In genomic region chr19:1859319-1859718, GRCh38 we compare ENCODE assay signal across 7 cellular contexts. TPM values are rescaled to one million over a fixed set of nuclear protein-coding genes. Genes with fewer than 3 reads are reported as not detected.
DNase-seq lines count a peak whose midpoint lies in the region; ATAC-seq and TF ChIP-seq lines count a peak whose summit lies in the region.
"Had no signal": no experiment of that assay in that cellular context is flagged by ENCODE, and none has a peak within 500 bp of the region (broad histone marks: within the 10 kb centered on the region; RNA-seq: fewer than 3 reads in every experiment).

No MANE protein-coding gene starts in this region.

- no peak overlapping the region for H3K27ac ChIP-seq in HEK293 (ENCODE audit: extremely low read depth, low read depth, low read length)

- no peak for DNase-seq in activated naive CD8-positive, alpha-beta T cell treated with anti-CD3 and anti-CD28 coated beads for 36 hours
- no peak for DNase-seq in neural crest cell (ENCODE audit: low read depth, low spot score)
- no peak for DNase-seq in HuH-7.5 (ENCODE audit: low spot score)
- no peak for DNase-seq in hippocampal formation (lab: John Stamatoyannopoulos, UW)

- H3K4me3 Mint-ChIP-seq in activated naive CD8-positive, alpha-beta T cell treated with anti-CD3 and anti-CD28 coated beads for 36 hours: peak overlapping the region; percentile 11
- H3K4me3 Mint-ChIP-seq in neural crest cell: peak overlapping the region; percentile 86

- POLR2A ChIA-PET in HEK293 (lab: Yijun Ruan, JAX): no interaction called here

- peaks cover 33% of the 10 kb centered on the region for H3K4me1 Mint-ChIP-seq in activated naive CD8-positive, alpha-beta T cell treated with anti-CD3 and anti-CD28 coated beads for 36 hours
- H3K4me1 Mint-ChIP-seq in neural crest cell: peaks cover 18% of the 10 kb centered on the region

- peaks cover 24% of the 10 kb centered on the region for H3K4me1 ChIP-seq in HEK293 (ENCODE audit: control insufficient read depth, insufficient read depth, low read length)

- H3K36me3 ChIP-seq in HEK293 (ENCODE audit: control insufficient read depth in 2 of 2, insufficient read depth in 1 of 2, low read length in 2 of 2): no peaks in the 10 kb centered on the region

- H3K9me3 ChIP-seq in HEK293 (ENCODE audit: control insufficient read depth, insufficient read depth, low read depth, low read length): no peaks in the 10 kb centered on the region
- H3K9me3 ChIP-seq: body of pancreas had no signal

- no peak overlapping the region for H3K4me3 ChIP-seq in HEK293 (ENCODE audit: low read depth, low read length)
- H3K4me3 ChIP-seq: body of pancreas had no signal

- H3K27me3 Mint-ChIP-seq in activated naive CD8-positive, alpha-beta T cell treated with anti-CD3 and anti-CD28 coated beads for 36 hours: no peaks in the 10 kb centered on the region
- peaks cover 25% of the 10 kb centered on the region for H3K27me3 Mint-ChIP-seq in neural crest cell (ENCODE audit: low read depth)

- CTCF ChIA-PET in HEK293 (lab: Yijun Ruan, JAX): no interaction called here

- no peaks in the 10 kb centered on the region for H3K9me3 Mint-ChIP-seq in activated naive CD8-positive, alpha-beta T cell treated with anti-CD3 and anti-CD28 coated beads for 36 hours
- H3K9me3 Mint-ChIP-seq in neural crest cell: no peaks in the 10 kb centered on the region

- H3K27ac Mint-ChIP-seq in activated naive CD8-positive, alpha-beta T cell treated with anti-CD3 and anti-CD28 coated beads for 36 hours: peak overlapping the region; percentile 49
- H3K27ac Mint-ChIP-seq in neural crest cell (ENCODE audit: unreplicated experiment): no peak overlapping the region

- no peak for TF ChIP-seq CTCF in HEK293 (tag by site-specific recombination; IDR thresholded peaks at IDR 0.05)
- TF ChIP-seq CTCF in neural crest cell (conservative IDR thresholded peaks at IDR 0.05): no peak

- peaks cover 6% of the 10 kb centered on the region for H3K36me3 Mint-ChIP-seq in activated naive CD8-positive, alpha-beta T cell treated with anti-CD3 and anti-CD28 coated beads for 36 hours
- H3K36me3 Mint-ChIP-seq in neural crest cell (ENCODE audit: low read depth): no peaks in the 10 kb centered on the region

- ATAC-seq in HG02642 (IDR thresholded peaks at IDR 0.05; ENCODE audit: poor library complexity, unreplicated experiment): no peak
- ATAC-seq: body of pancreas had no signal

TF ChIP-seq in HEK293, 187 proteins besides CTCF, POLR2A, EP300 and RAD21 (continues in another document):
- TF ChIP-seq, protein P1, sequence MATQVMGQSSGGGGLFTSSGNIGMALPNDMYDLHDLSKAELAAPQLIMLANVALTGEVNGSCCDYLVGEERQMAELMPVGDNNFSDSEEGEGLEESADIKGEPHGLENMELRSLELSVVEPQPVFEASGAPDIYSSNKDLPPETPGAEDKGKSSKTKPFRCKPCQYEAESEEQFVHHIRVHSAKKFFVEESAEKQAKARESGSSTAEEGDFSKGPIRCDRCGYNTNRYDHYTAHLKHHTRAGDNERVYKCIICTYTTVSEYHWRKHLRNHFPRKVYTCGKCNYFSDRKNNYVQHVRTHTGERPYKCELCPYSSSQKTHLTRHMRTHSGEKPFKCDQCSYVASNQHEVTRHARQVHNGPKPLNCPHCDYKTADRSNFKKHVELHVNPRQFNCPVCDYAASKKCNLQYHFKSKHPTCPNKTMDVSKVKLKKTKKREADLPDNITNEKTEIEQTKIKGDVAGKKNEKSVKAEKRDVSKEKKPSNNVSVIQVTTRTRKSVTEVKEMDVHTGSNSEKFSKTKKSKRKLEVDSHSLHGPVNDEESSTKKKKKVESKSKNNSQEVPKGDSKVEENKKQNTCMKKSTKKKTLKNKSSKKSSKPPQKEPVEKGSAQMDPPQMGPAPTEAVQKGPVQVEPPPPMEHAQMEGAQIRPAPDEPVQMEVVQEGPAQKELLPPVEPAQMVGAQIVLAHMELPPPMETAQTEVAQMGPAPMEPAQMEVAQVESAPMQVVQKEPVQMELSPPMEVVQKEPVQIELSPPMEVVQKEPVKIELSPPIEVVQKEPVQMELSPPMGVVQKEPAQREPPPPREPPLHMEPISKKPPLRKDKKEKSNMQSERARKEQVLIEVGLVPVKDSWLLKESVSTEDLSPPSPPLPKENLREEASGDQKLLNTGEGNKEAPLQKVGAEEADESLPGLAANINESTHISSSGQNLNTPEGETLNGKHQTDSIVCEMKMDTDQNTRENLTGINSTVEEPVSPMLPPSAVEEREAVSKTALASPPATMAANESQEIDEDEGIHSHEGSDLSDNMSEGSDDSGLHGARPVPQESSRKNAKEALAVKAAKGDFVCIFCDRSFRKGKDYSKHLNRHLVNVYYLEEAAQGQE (tag by site-specific recombination; IDR thresholded peaks at IDR 0.05): no peak
- TF ChIP-seq ZNF366 (tag by site-specific recombination; conservative IDR thresholded peaks at IDR 0.05): peak; percentile 55
- TF ChIP-seq ZNF645 (tag by site-specific recombination; IDR thresholded peaks at IDR 0.05): no peak
- peak; percentile 74 for TF ChIP-seq WT1 (tag by site-specific recombination; IDR thresholded peaks at IDR 0.05)
- TF ChIP-seq, protein P2, sequence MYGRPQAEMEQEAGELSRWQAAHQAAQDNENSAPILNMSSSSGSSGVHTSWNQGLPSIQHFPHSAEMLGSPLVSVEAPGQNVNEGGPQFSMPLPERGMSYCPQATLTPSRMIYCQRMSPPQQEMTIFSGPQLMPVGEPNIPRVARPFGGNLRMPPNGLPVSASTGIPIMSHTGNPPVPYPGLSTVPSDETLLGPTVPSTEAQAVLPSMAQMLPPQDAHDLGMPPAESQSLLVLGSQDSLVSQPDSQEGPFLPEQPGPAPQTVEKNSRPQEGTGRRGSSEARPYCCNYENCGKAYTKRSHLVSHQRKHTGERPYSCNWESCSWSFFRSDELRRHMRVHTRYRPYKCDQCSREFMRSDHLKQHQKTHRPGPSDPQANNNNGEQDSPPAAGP (tag by site-specific recombination; IDR thresholded peaks at IDR 0.05): peak; percentile 85
- no peak for TF ChIP-seq ZNF16 (tag by site-specific recombination; IDR thresholded peaks at IDR 0.05; ENCODE audit: low read depth)
- TF ChIP-seq ZNF701 (tag by site-specific recombination; IDR thresholded peaks at IDR 0.05): no peak
- no peak for TF ChIP-seq ZNF37A (tag by site-specific recombination; IDR thresholded peaks at IDR 0.05)
- TF ChIP-seq ZNF473 (tag by site-specific recombination; IDR thresholded peaks at IDR 0.05): no peak
- TF ChIP-seq, protein P3, sequence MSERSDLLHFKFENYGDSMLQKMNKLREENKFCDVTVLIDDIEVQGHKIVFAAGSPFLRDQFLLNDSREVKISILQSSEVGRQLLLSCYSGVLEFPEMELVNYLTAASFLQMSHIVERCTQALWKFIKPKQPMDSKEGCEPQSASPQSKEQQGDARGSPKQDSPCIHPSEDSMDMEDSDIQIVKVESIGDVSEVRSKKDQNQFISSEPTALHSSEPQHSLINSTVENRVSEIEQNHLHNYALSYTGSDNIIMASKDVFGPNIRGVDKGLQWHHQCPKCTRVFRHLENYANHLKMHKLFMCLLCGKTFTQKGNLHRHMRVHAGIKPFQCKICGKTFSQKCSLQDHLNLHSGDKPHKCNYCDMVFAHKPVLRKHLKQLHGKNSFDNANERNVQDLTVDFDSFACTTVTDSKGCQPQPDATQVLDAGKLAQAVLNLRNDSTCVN (tag by site-specific recombination; optimal IDR thresholded peaks at IDR 0.05): peak; percentile 2
- no peak for TF ChIP-seq ZNF48 (tag by site-specific recombination; IDR thresholded peaks at IDR 0.05)
- TF ChIP-seq ZSCAN30 (tag by site-specific recombination; IDR thresholded peaks at IDR 0.05): no peak
- no peak for TF ChIP-seq ZNF776 (tag by site-specific recombination; IDR thresholded peaks at IDR 0.05; ENCODE audit: borderline replicate concordance)
- peak; percentile 85 for TF ChIP-seq PATZ1 (tag by site-specific recombination; IDR thresholded peaks at IDR 0.05)
- no peak for TF ChIP-seq ZNF138 (tag by site-specific recombination; IDR thresholded peaks at IDR 0.05; ENCODE audit: borderline replicate concordance)

RNA-seq across cellular contexts. Expression of gene KLF16, which starts 4.1 kb away (rescaled TPM):
- 10 to 100 TPM; 37.9 to 39.0 TPM for total RNA-seq in activated naive CD8-positive, alpha-beta T cell treated with anti-CD3 and anti-CD28 coated beads for 36 hours
- total RNA-seq in neural crest cell: 18.9 and 20.7 TPM in 2 replicates

RNA-seq across cellular contexts. Expression of gene REXO1, which starts 11.0 kb away (rescaled TPM):
- 10 to 100 TPM; 53.1 to 54.2 TPM for total RNA-seq in activated naive CD8-positive, alpha-beta T cell treated with anti-CD3 and anti-CD28 coated beads for 36 hours
- total RNA-seq in neural crest cell: 40.8 and 45.3 TPM in 2 replicates

RNA-seq across cellular contexts. Expression of gene ABHD17A, which starts 26.0 kb away (rescaled TPM):
- 100 to 1,000 TPM in 1 of 2 experiments, 10 to 100 TPM in 1; 98.7 to 106 TPM for total RNA-seq in activated naive CD8-positive, alpha-beta T cell treated with anti-CD3 and anti-CD28 coated beads for 36 hours
- total RNA-seq in neural crest cell: 73.9 and 74.1 TPM in 2 replicates

RNA-seq across cellular contexts. Expression of gene ADAT3, which starts 45.9 kb away (rescaled TPM):
- 1 to 10 TPM; 5.7 to 5.9 TPM for total RNA-seq in activated naive CD8-positive, alpha-beta T cell treated with anti-CD3 and anti-CD28 coated beads for 36 hours
- total RNA-seq in neural crest cell: 13.7 and 14.1 TPM in 2 replicates

RNA-seq across cellular contexts. Expression of gene SCAMP4, which starts 45.9 kb away (rescaled TPM):
- total RNA-seq in activated naive CD8-positive, alpha-beta T cell treated with anti-CD3 and anti-CD28 coated beads for 36 hours: 10 to 100 TPM; 31.0 to 35.0 TPM
- 71.2 and 79.9 TPM in 2 replicates for total RNA-seq in neural crest cell
